In the genomic region with DNA sequence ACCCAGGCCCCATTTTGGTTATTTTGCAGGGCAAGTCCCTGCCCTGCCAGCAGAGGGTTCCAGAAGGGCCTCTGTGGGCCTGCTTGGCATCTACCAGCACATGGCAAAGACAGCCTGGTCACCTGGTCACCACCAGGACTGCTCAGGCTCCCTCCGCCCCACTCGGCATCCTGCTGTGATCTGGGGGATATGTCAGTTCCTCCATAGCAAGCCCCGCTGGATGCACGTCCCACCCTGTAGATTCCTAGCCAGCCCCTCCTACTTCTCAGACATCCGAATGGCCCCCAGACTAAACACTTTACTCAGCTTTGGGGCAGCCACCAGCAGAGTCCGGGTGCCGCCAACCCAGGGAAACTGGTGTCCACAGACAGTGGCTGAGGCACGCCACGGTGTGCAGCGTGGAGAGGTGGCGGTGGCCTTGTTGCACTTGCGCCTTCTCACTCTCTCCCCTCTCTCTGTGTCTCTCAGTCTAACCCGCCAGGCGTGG, we compare ENCODE assay signal across 11 cellular contexts. TPM values are rescaled to one million over a fixed set of nuclear protein-coding genes. Genes with fewer than 3 reads are reported as not detected.
A peak's percentile ranks its signal among the peaks of the same experiment; 100 is the strongest.
DNase-seq lines count a peak whose midpoint lies in the region; ATAC-seq and TF ChIP-seq lines count a peak whose summit lies in the region.
"Had no signal": no experiment of that assay in that cellular context is flagged by ENCODE, and none has a peak within 500 bp of the region (broad histone marks: within the 10 kb centered on the region; RNA-seq: fewer than 3 reads in every experiment).

No MANE protein-coding gene starts in this region.

- DNase-seq in activated CD4-positive, alpha-beta T cell treated with anti-CD3 and anti-CD28 coated beads for 36 hours, result peak; percentile 50
- DNase-seq in activated CD4-positive, alpha-beta T cell treated with anti-CD3 and anti-CD28 coated beads for 4 hours, result no peak
- DNase-seq in UCSD-AML1 (lab: John Stamatoyannopoulos, UW; ENCODE audit: unreplicated experiment) (peak; percentile 37), choroid plexus epithelial cell (ENCODE audit: low read depth) (no peak), SW 1271 (lab: John Stamatoyannopoulos, UW) (no peak), RKO (ENCODE audit: low spot score) (no peak)
- peak; percentile 43 for DNase-seq in stimulated activated naive B cell treated with anti-CD40 and anti-IgM and Interleukin-4, amounts not matched to agents 10 μg/mL and 1 μg/mL and 100 μg/mL, for 72 hours
- DNase-seq: NCI-H187 treated with DMSO at 0.1 percent for 48 hours, tibial artery had no signal

- H3K27me3 Mint-ChIP-seq in activated CD4-positive, alpha-beta T cell treated with anti-CD3 and anti-CD28 coated beads for 36 hours, result no peaks in the 10 kb centered on the region
- H3K27me3 Mint-ChIP-seq in stimulated activated naive B cell treated with anti-CD40 and anti-IgM and Interleukin-4, amounts not matched to agents 10 μg/mL and 1 μg/mL and 100 μg/mL, for 72 hours, result no peaks in the 10 kb centered on the region

- TF ChIP-seq CTCF in choroid plexus epithelial cell (conservative IDR thresholded peaks at IDR 0.05; ENCODE audit: low read depth, low read length), result peak; percentile 16

- ATAC-seq in activated CD4-positive, alpha-beta T cell treated with anti-CD3 and anti-CD28 coated beads for 36 hours, result peak; percentile 45
- peak; percentile 58 to 65 for ATAC-seq in stimulated activated naive B cell treated with anti-CD40 and anti-IgM and Interleukin-4, amounts not matched to agents 10 μg/mL and 1 μg/mL and 100 μg/mL, for 72 hours (replicated peaks)
- no peak for ATAC-seq in HG03439 (IDR thresholded peaks at IDR 0.05; ENCODE audit: unreplicated experiment)

- intact Hi-C loops in activated CD4-positive, alpha-beta T cell treated with anti-CD3 and anti-CD28 coated beads for 36 hours (cut with DNase I, micrococcal nuclease), result loop anchor here in 1 of 2 experiments (5.0 kb wide), 1 partner anchor 116 kb away; no protein-coding TSS in a partner anchor

- H3K4me1 Mint-ChIP-seq in activated CD4-positive, alpha-beta T cell treated with anti-CD3 and anti-CD28 coated beads for 36 hours, result peaks cover 22% of the 10 kb centered on the region
- H3K4me1 Mint-ChIP-seq in stimulated activated naive B cell treated with anti-CD40 and anti-IgM and Interleukin-4, amounts not matched to agents 10 μg/mL and 1 μg/mL and 100 μg/mL, for 72 hours, result peaks cover 21 to 35% of the 10 kb centered on the region in 2 donors

- POLR2A ChIA-PET in activated CD4-positive, alpha-beta T cell treated with anti-CD3 and anti-CD28 coated beads for 36 hours (lab: Charles Lee), result interaction anchor here (0.6 to 0.7 kb wide), 3 partner anchors 58 to 985 kb away, joined by 3 to 4 read pairs (median 3); partner anchors contain the start of genes AP1M1 and ARRDC2

- peak overlapping the region; percentile 89 for H3K27ac Mint-ChIP-seq in activated CD4-positive, alpha-beta T cell treated with anti-CD3 and anti-CD28 coated beads for 36 hours
- H3K27ac Mint-ChIP-seq in stimulated activated naive B cell treated with anti-CD40 and anti-IgM and Interleukin-4, amounts not matched to agents 10 μg/mL and 1 μg/mL and 100 μg/mL, for 72 hours, result peak overlapping the region; percentile 98

- H3K9me3 Mint-ChIP-seq in activated CD4-positive, alpha-beta T cell treated with anti-CD3 and anti-CD28 coated beads for 36 hours (ENCODE audit: low read depth), result no peaks in the 10 kb centered on the region
- H3K9me3 Mint-ChIP-seq in stimulated activated naive B cell treated with anti-CD40 and anti-IgM and Interleukin-4, amounts not matched to agents 10 μg/mL and 1 μg/mL and 100 μg/mL, for 72 hours, result no peaks in the 10 kb centered on the region

- H3K36me3 Mint-ChIP-seq in activated CD4-positive, alpha-beta T cell treated with anti-CD3 and anti-CD28 coated beads for 36 hours (ENCODE audit: low read depth), result peaks cover 23% of the 10 kb centered on the region
- peaks cover 37 to 54% of the 10 kb centered on the region in 2 donors for H3K36me3 Mint-ChIP-seq in stimulated activated naive B cell treated with anti-CD40 and anti-IgM and Interleukin-4, amounts not matched to agents 10 μg/mL and 1 μg/mL and 100 μg/mL, for 72 hours

- H3K4me3 Mint-ChIP-seq in activated CD4-positive, alpha-beta T cell treated with anti-CD3 and anti-CD28 coated beads for 36 hours, result peak overlapping the region; percentile 59
- peak overlapping the region; percentile 82 to 83 for H3K4me3 Mint-ChIP-seq in stimulated activated naive B cell treated with anti-CD40 and anti-IgM and Interleukin-4, amounts not matched to agents 10 μg/mL and 1 μg/mL and 100 μg/mL, for 72 hours

- CTCF ChIA-PET in activated CD4-positive, alpha-beta T cell treated with anti-CD3 and anti-CD28 coated beads for 36 hours (lab: Charles Lee), result interaction anchor here (0.6 to 1.5 kb wide), 7 partner anchors 9 to 500 kb away, joined by 3 to 5 read pairs (median 4); no protein-coding TSS in a partner anchor

- no peak overlapping the region for H3K4me3 ChIP-seq in choroid plexus epithelial cell (ENCODE audit: low read depth, low read length)
- H3K4me3 ChIP-seq: SK-N-MC, tibial artery had no signal

RNA-seq across cellular contexts. Expression of gene USE1, which starts 31.8 kb away (rescaled TPM):
- total RNA-seq in activated CD4-positive, alpha-beta T cell treated with anti-CD3 and anti-CD28 coated beads for 36 hours, result 10 to 100 TPM; 22.6 to 24.5 TPM

RNA-seq across cellular contexts. Expression of gene OCEL1, which starts 42.7 kb away (rescaled TPM):
- 10 to 100 TPM; 10.9 to 11.7 TPM for total RNA-seq in activated CD4-positive, alpha-beta T cell treated with anti-CD3 and anti-CD28 coated beads for 36 hours

Comparison
In these comparisons a context has a peak if more than half of its experiments do, and no peak if none do; other contexts are left out.
1. DNase-seq: peak in activated CD4-positive, alpha-beta T cell treated with anti-CD3 and anti-CD28 coated beads for 36 hours (single experiment), UCSD-AML1 (single experiment) and stimulated activated naive B cell treated with anti-CD40 and anti-IgM and Interleukin-4, amounts not matched to agents 10 μg/mL and 1 μg/mL and 100 μg/mL, for 72 hours (single experiment); none in activated CD4-positive, alpha-beta T cell treated with anti-CD3 and anti-CD28 coated beads for 4 hours (0 of 2), choroid plexus epithelial cell (single experiment), SW 1271 (0 of 2) and RKO (single experiment).